ENCODE assay signal across 1 cellular context in the genomic region with DNA sequence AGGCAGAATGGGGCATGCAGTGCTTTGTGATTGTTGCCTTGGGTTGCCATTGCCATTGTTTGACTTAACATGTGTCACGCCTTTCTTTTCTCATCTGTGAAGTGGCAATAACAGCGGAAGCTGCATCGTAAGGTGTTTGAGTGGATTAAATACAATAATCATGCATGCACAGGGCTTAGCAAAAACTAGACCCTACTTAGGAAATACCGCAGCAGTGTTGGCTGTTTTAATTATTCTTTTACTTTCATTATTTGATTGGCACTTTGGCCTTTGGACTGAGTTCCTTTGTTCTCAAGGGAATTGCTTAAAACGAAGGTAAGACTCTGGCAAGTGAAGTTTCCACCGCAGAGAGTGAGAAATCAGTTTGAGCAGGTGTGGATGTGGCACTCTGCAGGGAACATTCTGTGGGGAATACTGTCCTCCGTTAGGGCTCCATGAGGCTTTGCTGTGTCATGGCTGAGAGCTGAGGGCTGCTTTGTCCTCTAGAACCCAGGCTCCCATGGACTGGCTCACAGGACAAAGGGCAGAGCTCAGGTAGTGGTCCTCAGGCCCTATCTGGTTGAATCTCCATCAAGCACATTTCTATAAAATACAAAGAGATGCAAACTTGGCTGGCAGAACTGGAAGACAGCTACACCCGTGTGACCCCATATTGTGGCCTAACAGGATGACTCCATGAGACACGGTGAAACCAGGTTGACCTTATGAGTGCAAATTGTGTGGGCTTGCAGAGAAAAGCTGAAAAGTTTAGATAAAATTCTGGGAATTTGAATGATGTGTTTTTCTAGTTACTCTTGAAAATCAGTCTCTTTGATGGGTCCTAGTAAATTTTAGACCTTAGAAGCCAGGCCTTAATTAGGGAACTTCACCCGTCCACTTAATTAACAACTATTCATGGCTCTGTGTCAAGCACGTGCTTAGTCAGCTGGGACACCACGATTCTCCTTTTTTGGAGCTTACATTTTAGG.
TF ChIP-seq lines count a peak whose summit lies in the region.

No MANE protein-coding gene starts in this region.

TF ChIP-seq in K562, 482 proteins besides CTCF, POLR2A, EP300 and RAD21 (continued from another document and continues in another):
- TF ChIP-seq GABPB2 (CRISPR knock-in tag; conservative IDR thresholded peaks at IDR 0.05) (no peak), NFIC (IDR thresholded peaks at IDR 0.05) (peak; percentile 29; the same call in 1 of the 2 replicates), LCOR (CRISPR knock-in tag; IDR thresholded peaks at IDR 0.05) (0 out of 2 replicates have a peak, but pooled peaks have one; percentile 23), MEF2A (IDR thresholded peaks at IDR 0.05; ENCODE audit: control insufficient read depth, low read depth, low read length) (no peak), ARHGAP35 (IDR thresholded peaks at IDR 0.05; ENCODE audit: partially characterized antibody) (no peak), CCAR2 (IDR thresholded peaks at IDR 0.05; ENCODE audit: low read depth, low read length) (no peak), FIP1L1 (IDR thresholded peaks at IDR 0.05; ENCODE audit: low read depth, low read length, poor library complexity, severe bottlenecking) (no peak), RHOXF2B (CRISPR knock-in tag; conservative IDR thresholded peaks at IDR 0.05) (no peak), PHF21A (IDR thresholded peaks at IDR 0.05; ENCODE audit: borderline replicate concordance, low read depth) (no peak), CBX2 (IDR thresholded peaks at IDR 0.05; ENCODE audit: insufficient read depth, low read length, poor library complexity, severe bottlenecking) (no peak), CXXC5 (CRISPR knock-in tag; IDR thresholded peaks at IDR 0.05) (peak; percentile 25), SLC30A9 (CRISPR knock-in tag; IDR thresholded peaks at IDR 0.05) (no peak), KDM2B (CRISPR knock-in tag; IDR thresholded peaks at IDR 0.05) (no peak), POLR2G (IDR thresholded peaks at IDR 0.05; ENCODE audit: low read depth, low read length) (no peak), HDAC8 (tag; IDR thresholded peaks at IDR 0.05) (no peak), TARDBP (IDR thresholded peaks at IDR 0.05) (no peak), JUN (IDR thresholded peaks at IDR 0.05; ENCODE audit: borderline replicate concordance, low read depth, low read length) (no peak), JUN (CRISPR knock-in tag; IDR thresholded peaks at IDR 0.05; ENCODE audit: borderline replicate concordance) (no peak), FOXJ3 (CRISPR knock-in tag; IDR thresholded peaks at IDR 0.05) (no peak), ZNF318 (IDR thresholded peaks at IDR 0.05; ENCODE audit: borderline replicate concordance in 1 of 2, low read depth in 1 of 2) (no peak), RB1 (IDR thresholded peaks at IDR 0.05; ENCODE audit: low read depth) (no peak), ADNP (tag; IDR thresholded peaks at IDR 0.05) (no peak), ZFP91 (CRISPR knock-in tag; IDR thresholded peaks at IDR 0.05) (no peak), SMARCE1 (IDR thresholded peaks at IDR 0.05) (peak; percentile 30; the same call in 1 of the 2 replicates), MAFF (IDR thresholded peaks at IDR 0.05; ENCODE audit: low read length) (0 out of 2 replicates have a peak, but pooled peaks have one; percentile 5), MEIS2 (IDR thresholded peaks at IDR 0.05; ENCODE audit: partially characterized antibody) (peak; percentile 59), HOXB6 (CRISPR knock-in tag; IDR thresholded peaks at IDR 0.05; ENCODE audit: borderline replicate concordance) (no peak), KLF16 (IDR thresholded peaks at IDR 0.05) (no peak), BCL6 (CRISPR knock-in tag; IDR thresholded peaks at IDR 0.05) (no peak), TAF7 (tag; IDR thresholded peaks at IDR 0.05) (no peak), HNRNPK (IDR thresholded peaks at IDR 0.05; ENCODE audit: low read depth, low read length, poor library complexity, severe bottlenecking) (no peak), HDGF (IDR thresholded peaks at IDR 0.05) (no peak), SRF (CRISPR knock-in tag; IDR thresholded peaks at IDR 0.05) (no peak), ZNF354B (CRISPR knock-in tag; IDR thresholded peaks at IDR 0.05) (no peak), GATA2 (CRISPR knock-in tag; IDR thresholded peaks at IDR 0.05) (no peak), ATF1 (CRISPR knock-in tag; IDR thresholded peaks at IDR 0.05) (no peak), ATF1 (tag; IDR thresholded peaks at IDR 0.05) (no peak; the same call in 1 of the 2 replicates), PTBP1 (IDR thresholded peaks at IDR 0.05; ENCODE audit: low read depth, low read length) (no peak), DMBX1 (CRISPR knock-in tag; IDR thresholded peaks at IDR 0.05; ENCODE audit: borderline replicate concordance) (peak; percentile 65; the same call in 1 of the 2 replicates)
- TF ChIP-seq, protein P1, sequence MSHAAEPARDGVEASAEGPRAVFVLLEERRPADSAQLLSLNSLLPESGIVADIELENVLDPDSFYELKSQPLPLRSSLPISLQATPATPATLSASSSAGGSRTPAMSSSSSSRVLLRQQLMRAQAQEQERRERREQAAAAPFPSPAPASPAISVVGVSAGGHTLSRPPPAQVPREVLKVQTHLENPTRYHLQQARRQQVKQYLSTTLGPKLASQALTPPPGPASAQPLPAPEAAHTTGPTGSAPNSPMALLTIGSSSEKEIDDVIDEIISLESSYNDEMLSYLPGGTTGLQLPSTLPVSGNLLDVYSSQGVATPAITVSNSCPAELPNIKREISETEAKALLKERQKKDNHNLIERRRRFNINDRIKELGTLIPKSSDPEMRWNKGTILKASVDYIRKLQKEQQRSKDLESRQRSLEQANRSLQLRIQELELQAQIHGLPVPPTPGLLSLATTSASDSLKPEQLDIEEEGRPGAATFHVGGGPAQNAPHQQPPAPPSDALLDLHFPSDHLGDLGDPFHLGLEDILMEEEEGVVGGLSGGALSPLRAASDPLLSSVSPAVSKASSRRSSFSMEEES (CRISPR knock-in tag; IDR thresholded peaks at IDR 0.05) = no peak
- TF ChIP-seq, protein P2, sequence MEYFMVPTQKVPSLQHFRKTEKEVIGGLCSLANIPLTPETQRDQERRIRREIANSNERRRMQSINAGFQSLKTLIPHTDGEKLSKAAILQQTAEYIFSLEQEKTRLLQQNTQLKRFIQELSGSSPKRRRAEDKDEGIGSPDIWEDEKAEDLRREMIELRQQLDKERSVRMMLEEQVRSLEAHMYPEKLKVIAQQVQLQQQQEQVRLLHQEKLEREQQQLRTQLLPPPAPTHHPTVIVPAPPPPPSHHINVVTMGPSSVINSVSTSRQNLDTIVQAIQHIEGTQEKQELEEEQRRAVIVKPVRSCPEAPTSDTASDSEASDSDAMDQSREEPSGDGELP (CRISPR knock-in tag; IDR thresholded peaks at IDR 0.05; ENCODE audit: borderline replicate concordance) = no peak
- TF ChIP-seq, protein P3, sequence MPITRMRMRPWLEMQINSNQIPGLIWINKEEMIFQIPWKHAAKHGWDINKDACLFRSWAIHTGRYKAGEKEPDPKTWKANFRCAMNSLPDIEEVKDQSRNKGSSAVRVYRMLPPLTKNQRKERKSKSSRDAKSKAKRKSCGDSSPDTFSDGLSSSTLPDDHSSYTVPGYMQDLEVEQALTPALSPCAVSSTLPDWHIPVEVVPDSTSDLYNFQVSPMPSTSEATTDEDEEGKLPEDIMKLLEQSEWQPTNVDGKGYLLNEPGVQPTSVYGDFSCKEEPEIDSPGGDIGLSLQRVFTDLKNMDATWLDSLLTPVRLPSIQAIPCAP (CRISPR knock-in tag; IDR thresholded peaks at IDR 0.05; ENCODE audit: borderline replicate concordance) = no peak
- TF ChIP-seq, protein P4, sequence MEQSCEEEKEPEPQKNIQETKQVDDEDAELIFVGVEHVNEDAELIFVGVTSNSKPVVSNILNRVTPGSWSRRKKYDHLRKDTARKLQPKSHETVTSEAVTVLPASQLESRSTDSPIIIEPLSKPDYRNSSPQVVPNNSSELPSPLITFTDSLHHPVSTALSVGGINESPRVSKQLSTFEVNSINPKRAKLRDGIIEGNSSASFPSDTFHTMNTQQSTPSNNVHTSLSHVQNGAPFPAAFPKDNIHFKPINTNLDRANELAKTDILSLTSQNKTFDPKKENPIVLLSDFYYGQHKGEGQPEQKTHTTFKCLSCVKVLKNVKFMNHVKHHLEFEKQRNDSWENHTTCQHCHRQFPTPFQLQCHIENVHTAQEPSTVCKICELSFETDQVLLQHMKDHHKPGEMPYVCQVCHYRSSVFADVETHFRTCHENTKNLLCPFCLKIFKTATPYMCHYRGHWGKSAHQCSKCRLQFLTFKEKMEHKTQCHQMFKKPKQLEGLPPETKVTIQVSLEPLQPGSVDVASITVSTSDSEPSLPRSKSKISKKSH (CRISPR knock-in tag; IDR thresholded peaks at IDR 0.05) = no peak
- TF ChIP-seq, protein P5, sequence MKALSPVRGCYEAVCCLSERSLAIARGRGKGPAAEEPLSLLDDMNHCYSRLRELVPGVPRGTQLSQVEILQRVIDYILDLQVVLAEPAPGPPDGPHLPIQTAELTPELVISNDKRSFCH (CRISPR knock-in tag; IDR thresholded peaks at IDR 0.05) = no peak
- TF ChIP-seq, protein P5 (tag; IDR thresholded peaks at IDR 0.05) = peak; percentile 88
- TF ChIP-seq, protein P6, sequence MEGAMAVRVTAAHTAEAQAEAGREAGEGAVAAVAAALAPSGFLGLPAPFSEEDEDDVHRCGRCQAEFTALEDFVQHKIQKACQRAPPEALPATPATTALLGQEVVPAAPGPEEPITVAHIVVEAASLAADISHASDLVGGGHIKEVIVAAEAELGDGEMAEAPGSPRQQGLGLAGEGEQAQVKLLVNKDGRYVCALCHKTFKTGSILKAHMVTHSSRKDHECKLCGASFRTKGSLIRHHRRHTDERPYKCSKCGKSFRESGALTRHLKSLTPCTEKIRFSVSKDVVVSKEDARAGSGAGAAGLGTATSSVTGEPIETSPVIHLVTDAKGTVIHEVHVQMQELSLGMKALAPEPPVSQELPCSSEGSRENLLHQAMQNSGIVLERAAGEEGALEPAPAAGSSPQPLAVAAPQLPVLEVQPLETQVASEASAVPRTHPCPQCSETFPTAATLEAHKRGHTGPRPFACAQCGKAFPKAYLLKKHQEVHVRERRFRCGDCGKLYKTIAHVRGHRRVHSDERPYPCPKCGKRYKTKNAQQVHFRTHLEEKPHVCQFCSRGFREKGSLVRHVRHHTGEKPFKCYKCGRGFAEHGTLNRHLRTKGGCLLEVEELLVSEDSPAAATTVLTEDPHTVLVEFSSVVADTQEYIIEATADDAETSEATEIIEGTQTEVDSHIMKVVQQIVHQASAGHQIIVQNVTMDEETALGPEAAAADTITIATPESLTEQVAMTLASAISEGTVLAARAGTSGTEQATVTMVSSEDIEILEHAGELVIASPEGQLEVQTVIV (CRISPR knock-in tag; IDR thresholded peaks at IDR 0.05; ENCODE audit: borderline replicate concordance) = no peak
